Comparison of ENCODE assay signal across 19 cellular contexts in the genomic region with DNA sequence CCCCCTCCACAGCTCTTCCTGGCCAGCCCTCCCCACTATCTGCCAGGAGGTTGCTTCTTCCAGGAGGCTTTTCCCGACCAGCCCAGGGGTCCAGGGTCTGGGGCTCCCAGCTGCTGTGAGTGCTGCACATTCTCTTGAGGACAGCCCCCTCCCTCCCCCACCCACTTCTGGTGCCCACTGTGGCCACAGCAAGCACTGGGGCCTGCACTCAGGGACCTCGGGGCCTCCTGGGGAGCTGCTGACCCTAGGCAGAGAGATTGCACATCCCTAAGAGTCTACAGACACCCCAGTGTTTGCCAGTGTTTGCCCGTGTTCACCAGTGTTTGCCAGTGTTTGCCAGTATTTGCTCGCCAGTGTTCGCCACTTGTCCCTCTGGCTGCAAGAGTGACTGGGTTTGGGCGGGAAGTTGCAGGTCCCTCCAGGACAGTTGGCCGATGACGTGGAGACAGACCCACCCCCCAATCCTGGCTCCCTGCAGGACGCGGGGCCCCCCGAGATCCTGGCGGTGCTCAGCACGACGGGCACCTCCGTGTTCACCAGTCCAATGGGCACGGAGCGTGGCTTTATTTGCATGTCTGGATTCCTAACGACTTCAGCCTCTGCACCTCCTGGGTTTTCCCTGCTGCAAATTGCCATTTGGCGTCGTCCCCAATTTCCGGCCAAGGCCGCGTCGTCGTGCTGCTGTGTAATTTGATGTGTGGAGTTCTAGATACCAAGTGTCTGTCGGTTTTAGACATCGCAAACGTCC.
"Had no signal": no experiment of that assay in that cellular context is flagged by ENCODE, and none has a peak within 500 bp of the region (broad histone marks: within the 10 kb centered on the region; RNA-seq: fewer than 3 reads in every experiment).

No MANE protein-coding gene starts in this region.

- H3K4me3 Mint-ChIP-seq: activated B cell treated with CpG ODN at 0.5 μM for 24 hours; activated T-cell treated with anti-CD3 and anti-CD28 coated beads, Interleukin-2, amount 50 U/mL, for 72 hours; effector memory CD8-positive, alpha-beta T cell; nephron; stimulated activated naive CD8-positive, alpha-beta T cell treated with anti-CD3 and anti-CD28 coated beads, Interleukin-15, Interleukin-2, amounts not matched to agents 100 ng/mL and 50 ng/mL, for 24 hours; T-helper 1 cell treated with Interleukin-12 subunit alpha and Interleukin-12 subunit beta and Interleukin-4 antibody, amounts not matched to agents 30 μg/mL and 1 μg/mL, for 36 hours; type B pancreatic cell had no signal

- H3K36me3 Mint-ChIP-seq: type B pancreatic cell had no signal

- H3K4me1 ChIP-seq: ascending aorta, breast epithelium, heart left ventricle, spleen had no signal

- H3K27ac ChIP-seq: ascending aorta, breast epithelium, epithelial cell of prostate, heart left ventricle, spleen had no signal

- H3K4me3 ChIP-seq: ascending aorta, breast epithelium, heart left ventricle, spleen had no signal

- ATAC-seq: activated T-cell treated with anti-CD3 and anti-CD28 coated beads, Interleukin-2, amount 50 U/mL, for 72 hours; effector memory CD8-positive, alpha-beta T cell; heart left ventricle; sciatic nerve; SK-N-SH treated with all-trans-retinoic acid at 6 μM for 48 hours had no signal

- H3K9me3 Mint-ChIP-seq: activated B cell treated with CpG ODN at 0.5 μM for 24 hours; activated T-cell treated with anti-CD3 and anti-CD28 coated beads, Interleukin-2, amount 50 U/mL, for 72 hours; effector memory CD8-positive, alpha-beta T cell; nephron; stimulated activated naive CD8-positive, alpha-beta T cell treated with anti-CD3 and anti-CD28 coated beads, Interleukin-15, Interleukin-2, amounts not matched to agents 100 ng/mL and 50 ng/mL, for 24 hours; T-helper 1 cell treated with Interleukin-12 subunit alpha and Interleukin-12 subunit beta and Interleukin-4 antibody, amounts not matched to agents 30 μg/mL and 1 μg/mL, for 36 hours; type B pancreatic cell had no signal

- H3K4me1 Mint-ChIP-seq: activated B cell treated with CpG ODN at 0.5 μM for 24 hours, nephron had no signal

- H3K27ac Mint-ChIP-seq: activated B cell treated with CpG ODN at 0.5 μM for 24 hours; activated T-cell treated with anti-CD3 and anti-CD28 coated beads, Interleukin-2, amount 50 U/mL, for 72 hours; effector memory CD8-positive, alpha-beta T cell; nephron; stimulated activated naive CD8-positive, alpha-beta T cell treated with anti-CD3 and anti-CD28 coated beads, Interleukin-15, Interleukin-2, amounts not matched to agents 100 ng/mL and 50 ng/mL, for 24 hours; T-helper 1 cell treated with Interleukin-12 subunit alpha and Interleukin-12 subunit beta and Interleukin-4 antibody, amounts not matched to agents 30 μg/mL and 1 μg/mL, for 36 hours; type B pancreatic cell had no signal

- DNase-seq: activated B cell treated with CpG ODN at 0.5 μM for 24 hours; activated CD4-positive, alpha-beta T cell treated with anti-CD3 and anti-CD28 coated beads for 48 hours; activated CD8-positive, alpha-beta memory T cell treated with anti-CD3 and anti-CD28 coated beads, Interleukin-2, amount 50 U/mL, for 48 hours; activated T-cell treated with anti-CD3 and anti-CD28 coated beads, Interleukin-2, amount 50 U/mL, for 72 hours; dermis blood vessel endothelial cell; effector memory CD8-positive, alpha-beta T cell; foreskin melanocyte; mesenchymal stem cell; spleen had no signal

- H3K36me3 ChIP-seq: ascending aorta, breast epithelium, heart left ventricle, spleen had no signal

- H3K9me3 ChIP-seq: ascending aorta, breast epithelium, heart left ventricle, spleen had no signal
